In the genomic region with DNA sequence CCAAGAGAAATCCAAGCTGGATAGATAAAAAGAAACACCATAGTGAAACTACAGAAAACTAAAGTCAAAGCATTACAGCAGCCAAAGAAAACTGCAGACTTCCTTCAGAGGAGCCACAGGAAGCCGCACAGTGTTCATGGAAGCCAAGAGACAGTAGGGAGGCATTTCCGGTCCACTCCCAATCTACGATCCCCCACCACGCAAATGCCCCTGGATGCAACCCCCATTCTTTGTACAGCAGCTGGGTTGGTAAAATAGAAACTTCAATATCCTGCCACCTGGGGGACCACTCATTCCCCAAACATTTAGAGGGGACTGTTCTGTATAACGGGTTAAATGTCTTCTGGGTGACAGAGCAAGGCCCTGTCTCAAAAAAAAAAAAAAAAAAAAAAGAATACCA, we compare ENCODE assay signal across 21 cellular contexts. TPM values are rescaled to one million over a fixed set of nuclear protein-coding genes. Genes with fewer than 3 reads are reported as not detected.
DNase-seq lines count a peak whose midpoint lies in the region; ATAC-seq, FAIRE-seq and TF ChIP-seq lines count a peak whose summit lies in the region.
"Had no signal": no experiment of that assay in that cellular context is flagged by ENCODE, and none has a peak within 500 bp of the region (broad histone marks: within the 10 kb centered on the region; RNA-seq: fewer than 3 reads in every experiment).

No MANE protein-coding gene starts in this region.

- TF ChIP-seq POLR2A in endothelial cell of umbilical vein (IDR thresholded peaks at IDR 0.05; ENCODE audit: low read depth, low read length) (peak; percentile 34), GM12892 (IDR thresholded peaks at IDR 0.05; ENCODE audit: low read depth, low read length) (no peak)

- no peak overlapping the region for H2AFZ ChIP-seq in OCI-LY1 (ENCODE audit: low read length)
- no peak overlapping the region for H2AFZ ChIP-seq in endothelial cell of umbilical vein (ENCODE audit: low read depth, low read length)

- H3K4me2 ChIP-seq in OCI-LY1 (ENCODE audit: low read length) (no peak overlapping the region), endothelial cell of umbilical vein (ENCODE audit: insufficient read depth, low read length) (peak overlapping the region; percentile 89)

- H3K9me3 ChIP-seq in left ventricle myocardium inferior (replicated peaks) (peaks cover 16% of the 10 kb centered on the region), OCI-LY1 (ENCODE audit: low read length) (no peaks in the 10 kb centered on the region), endothelial cell of umbilical vein (replicated peaks; ENCODE audit: control insufficient read depth, insufficient read depth, low read length) (no peaks in the 10 kb centered on the region)
- H3K9me3 ChIP-seq: gastrocnemius medialis, psoas muscle had no signal

- FAIRE-seq in endothelial cell of umbilical vein (lab: Jason Lieb, UNC) (peak; percentile 97), GM12892 (lab: Jason Lieb, UNC) (no peak)
- FAIRE-seq: endometrium had no signal

- H3K27ac ChIP-seq in left ventricle myocardium inferior (replicated peaks), result peak overlapping the region; percentile 44
- no peak overlapping the region for H3K27ac ChIP-seq in OCI-LY1 (ENCODE audit: low read depth, low read length, poor library complexity, severe bottlenecking)
- peak overlapping the region; percentile 76 for H3K27ac ChIP-seq in endothelial cell of umbilical vein (ENCODE audit: insufficient read depth, low read depth, low read length)
- H3K27ac ChIP-seq: gastrocnemius medialis, HL-60, psoas muscle had no signal

- H3K9ac ChIP-seq in OCI-LY1 (ENCODE audit: low read length) (no peak overlapping the region), endothelial cell of umbilical vein (replicated peaks; ENCODE audit: extremely low read depth, insufficient read depth, low read length) (no peak overlapping the region)

- H3K27me3 ChIP-seq in left ventricle myocardium inferior (ENCODE audit: low read depth) (peaks cover 12% of the 10 kb centered on the region), OCI-LY1 (ENCODE audit: insufficient read depth, low read length) (peaks cover 10% of the 10 kb centered on the region; the same call in 1 of the 2 replicates), endothelial cell of umbilical vein (ENCODE audit: control insufficient read depth in 2 of 2, insufficient read depth in 2 of 2, low read length in 2 of 2) (no peaks in the 10 kb centered on the region)

- H3K4me1 ChIP-seq in left ventricle myocardium inferior (peaks cover 15% of the 10 kb centered on the region), OCI-LY1 (ENCODE audit: insufficient read depth, low read length, severe bottlenecking) (no peaks in the 10 kb centered on the region), endothelial cell of umbilical vein (ENCODE audit: control insufficient read depth, extremely low read depth, insufficient read depth, low read length) (peaks cover 42% of the 10 kb centered on the region)
- H3K4me1 ChIP-seq: gastrocnemius medialis, psoas muscle had no signal

- DNase-seq in left ventricle myocardium inferior (no peak), Right ventricle myocardium inferior (ENCODE audit: missing footprints) (no peak), endothelial cell of umbilical vein (ENCODE audit: low read depth, low spot score) (peak; percentile 85), SKM-1 (lab: John Stamatoyannopoulos, UW; ENCODE audit: unreplicated experiment) (no peak), GM12892 (ENCODE audit: insufficient read length) (no peak), NCI-H1694 (lab: John Stamatoyannopoulos, UW) (no peak)
- DNase-seq: activated CD4-positive, alpha-beta T cell treated with anti-CD3 and anti-CD28 coated beads for 1 hour; activated naive CD8-positive, alpha-beta T cell treated with anti-CD3 and anti-CD28 coated beads, Interleukin-2, amount 10 ng/mL, durations not matched to agents 7 days and 5 days; DMS153; gastrocnemius medialis; naive B cell; NCI-H524 treated with DMSO at 0.1 percent for 48 hours; psoas muscle; stimulated activated CD4-positive, alpha-beta T cell treated with anti-CD3 and anti-CD28 coated beads, Interleukin-15, amount 100 ng/mL, for 24 hours; T-helper 2 cell had no signal

- POLR2A ChIA-PET in endothelial cell of umbilical vein (lab: Charles Lee), result no interaction called here

- dilution Hi-C loops in endothelial cell of umbilical vein (cut with MboI; ENCODE audit: extremely low pct_ligation_motif_present, low sequenced_read_pairs), result no loop called here

- intact Hi-C loops in left ventricle myocardium inferior (cut with micrococcal nuclease), result no loop called here
- intact Hi-C loops in Right ventricle myocardium inferior (cut with DNase I), result no loop called here
- intact Hi-C loops in endothelial cell of umbilical vein (cut with micrococcal nuclease), result loop anchor here (1.0 to 2.0 kb wide), 2 partner anchors 38 to 156 kb away; no protein-coding TSS in a partner anchor

- CTCF ChIA-PET in endothelial cell of umbilical vein (lab: Charles Lee), result interaction anchor here (0.6 to 1.2 kb wide), 6 partner anchors 13 to 124 kb away, joined by 3 to 10 read pairs (median 3); no protein-coding TSS in a partner anchor

- H4K20me1 ChIP-seq in OCI-LY1 (ENCODE audit: insufficient read depth, low read length) (no peaks in the 10 kb centered on the region), endothelial cell of umbilical vein (replicated peaks; ENCODE audit: control insufficient read depth, extremely low read depth, insufficient read depth, low read length) (no peaks in the 10 kb centered on the region)

- H3F3A ChIP-seq in OCI-LY1 (ENCODE audit: insufficient read depth, low read length), result no peaks in the 10 kb centered on the region

- H3K4me3 ChIP-seq in left ventricle myocardium inferior (no peak overlapping the region), OCI-LY1 (ENCODE audit: low read depth, low read length, poor library complexity, severe bottlenecking) (no peak overlapping the region), endothelial cell of umbilical vein (replicated peaks in 1 of 3; ENCODE audit: insufficient read depth in 1 of 3, low read depth in 1 of 3, low read length in 3 of 3) (no peak overlapping the region)
- H3K4me3 ChIP-seq: gastrocnemius medialis, psoas muscle had no signal

- BruUV-seq in endothelial cell of umbilical vein (replicated peaks; lab: Mats Ljungman, UMichigan), result no TSS peak

- H3K36me3 ChIP-seq in left ventricle myocardium inferior (no peaks in the 10 kb centered on the region), OCI-LY1 (ENCODE audit: insufficient read depth, low read length) (no peaks in the 10 kb centered on the region), endothelial cell of umbilical vein (ENCODE audit: control insufficient read depth in 2 of 2, extremely low read depth in 1 of 2, insufficient read depth in 2 of 2, low read length in 2 of 2) (no peaks in the 10 kb centered on the region)
- H3K36me3 ChIP-seq: gastrocnemius medialis had no signal

- no peaks in the 10 kb centered on the region for H3K9me2 ChIP-seq in OCI-LY1 (ENCODE audit: low read depth, low read length)

- peak; percentile 27 for TF ChIP-seq CTCF in left ventricle myocardium inferior (IDR thresholded peaks at IDR 0.05; ENCODE audit: borderline replicate concordance)
- peak; percentile 32; the same call in 1 of the 2 replicates for TF ChIP-seq CTCF in OCI-LY1 (IDR thresholded peaks at IDR 0.05; ENCODE audit: low read length)
- no peak for TF ChIP-seq CTCF in endothelial cell of umbilical vein (IDR thresholded peaks at IDR 0.05; ENCODE audit: extremely low read depth in 1 of 2, insufficient read depth in 1 of 2, low read depth in 1 of 2, low read length in 2 of 2)

- H3K79me2 ChIP-seq in OCI-LY1 (ENCODE audit: insufficient read depth, low read length) (no peaks in the 10 kb centered on the region), endothelial cell of umbilical vein (ENCODE audit: control insufficient read depth, insufficient read depth, low read length) (no peaks in the 10 kb centered on the region)

- no peaks in the 10 kb centered on the region for H3K9me1 ChIP-seq in endothelial cell of umbilical vein (replicated peaks; ENCODE audit: control insufficient read depth, extremely low read depth, insufficient read depth, low read length)

- no peak for ATAC-seq in Right ventricle myocardium inferior
- no peak for ATAC-seq in HG02610 (IDR thresholded peaks at IDR 0.05; ENCODE audit: unreplicated experiment)
- ATAC-seq: gastrocnemius medialis, psoas muscle had no signal

RNA-seq across cellular contexts. Expression of gene TSPEAR, which starts 43.9 kb away (rescaled TPM):
- 3.3 TPM for total RNA-seq in left ventricle myocardium inferior
- total RNA-seq in Right ventricle myocardium inferior, result 0.65 TPM
- not detected in 2 replicates for total RNA-seq in endothelial cell of umbilical vein
- 0.01 TPM in 1 of 2 replicates, not detected in the other for polyA plus RNA-seq in endothelial cell of umbilical vein
- polyA plus RNA-seq in endothelial cell of umbilical vein (2011; cell fraction: cytosol; rRNA removed), result not detected in 2 replicates
- polyA plus RNA-seq in endothelial cell of umbilical vein (2011; cell fraction: nucleus; rRNA removed), result not detected in 2 replicates
- 0.08 TPM in 1 of 2 replicates, not detected in the other for polyA plus RNA-seq in endothelial cell of umbilical vein (2012)
- not detected in 2 replicates for polyA minus RNA-seq in endothelial cell of umbilical vein
- polyA minus RNA-seq in endothelial cell of umbilical vein (2011; cell fraction: cytosol; rRNA and poly(A)+ RNA removed), result not detected
- polyA minus RNA-seq in endothelial cell of umbilical vein (2011; cell fraction: nucleus; rRNA and poly(A)+ RNA removed), result not detected in 2 replicates
- polyA plus RNA-seq in GM12892 (2012; ENCODE audit: missing spikeins), result not detected
- total RNA-seq: activated naive CD8-positive, alpha-beta T cell treated with anti-CD3 and anti-CD28 coated beads, Interleukin-2, amount 10 ng/mL, durations not matched to agents 7 days and 5 days; gastrocnemius medialis; psoas muscle had no signal
- polyA plus RNA-seq: psoas muscle had no signal

RNA-seq across cellular contexts. Expression of gene UBE2G2, which starts 46.4 kb away (rescaled TPM):
- total RNA-seq in left ventricle myocardium inferior (78.2 TPM), Right ventricle myocardium inferior (66.6 TPM), endothelial cell of umbilical vein (114 and 117 TPM in 2 replicates)
- polyA plus RNA-seq in endothelial cell of umbilical vein, result 86.4 and 95.0 TPM in 2 replicates
- polyA plus RNA-seq in endothelial cell of umbilical vein (2011; cell fraction: cytosol; rRNA removed), result 90.1 and 97.5 TPM in 2 replicates
- polyA plus RNA-seq in endothelial cell of umbilical vein (2011; cell fraction: nucleus; rRNA removed), result 200 and 203 TPM in 2 replicates
- 126 and 142 TPM in 2 replicates for polyA plus RNA-seq in endothelial cell of umbilical vein (2012)
- 158 TPM in 2 replicates for polyA minus RNA-seq in endothelial cell of umbilical vein
- polyA minus RNA-seq in endothelial cell of umbilical vein (2011; cell fraction: cytosol; rRNA and poly(A)+ RNA removed), result 57.2 TPM
- 87.5 and 102 TPM in 2 replicates for polyA minus RNA-seq in endothelial cell of umbilical vein (2011; cell fraction: nucleus; rRNA and poly(A)+ RNA removed)
- 45.9 TPM for polyA plus RNA-seq in GM12892 (2012; ENCODE audit: missing spikeins)

RNA-seq across cellular contexts. Expression of gene KRTAP10-12, which starts 58.3 kb away (rescaled TPM):
- total RNA-seq in left ventricle myocardium inferior, result not detected
- total RNA-seq in Right ventricle myocardium inferior, result not detected
- not detected in 2 replicates for total RNA-seq in endothelial cell of umbilical vein
- not detected in 2 replicates for polyA plus RNA-seq in endothelial cell of umbilical vein
- not detected in 2 replicates for polyA plus RNA-seq in endothelial cell of umbilical vein (2011; cell fraction: cytosol; rRNA removed)
- not detected in 2 replicates for polyA plus RNA-seq in endothelial cell of umbilical vein (2011; cell fraction: nucleus; rRNA removed)
- polyA plus RNA-seq in endothelial cell of umbilical vein (2012), result not detected in 2 replicates
- polyA minus RNA-seq in endothelial cell of umbilical vein, result not detected in 2 replicates
- polyA minus RNA-seq in endothelial cell of umbilical vein (2011; cell fraction: cytosol; rRNA and poly(A)+ RNA removed), result not detected
- polyA minus RNA-seq in endothelial cell of umbilical vein (2011; cell fraction: nucleus; rRNA and poly(A)+ RNA removed), result not detected in 2 replicates
- polyA plus RNA-seq in GM12892 (2012; ENCODE audit: missing spikeins), result not detected
- total RNA-seq: activated naive CD8-positive, alpha-beta T cell treated with anti-CD3 and anti-CD28 coated beads, Interleukin-2, amount 10 ng/mL, durations not matched to agents 7 days and 5 days; cerebellum; gastrocnemius medialis; lung microvascular endothelial cell; psoas muscle had no signal
- polyA plus RNA-seq: psoas muscle had no signal

Comparison
In these comparisons a context has a peak if more than half of its experiments do, and no peak if none do; other contexts are left out.
1. CTCF ChIP-seq: peak in left ventricle myocardium inferior (single experiment) and OCI-LY1 (single experiment); none in endothelial cell of umbilical vein (0 of 2).